ENCODE assay signal across 7 cellular contexts in genomic region chr1:202861420-202862121, GRCh38. TPM values are rescaled to one million over a fixed set of nuclear protein-coding genes. Genes with fewer than 3 reads are reported as not detected.
DNase-seq lines count a peak whose midpoint lies in the region; ATAC-seq and TF ChIP-seq lines count a peak whose summit lies in the region.

No MANE protein-coding gene starts in this region.

- ATAC-seq in HG02885 (IDR thresholded peaks at IDR 0.05; ENCODE audit: poor library complexity, unreplicated experiment), result peak; percentile 88

- H3K79me2 ChIP-seq in smooth muscle cell (ENCODE audit: low read depth), result no peaks in the 10 kb centered on the region

- H3K9ac ChIP-seq in smooth muscle cell (ENCODE audit: low read depth), result peak overlapping the region; percentile 48

- H3K4me3 ChIP-seq in coronary artery (peak overlapping the region; percentile 89), kidney epithelial cell (ENCODE audit: low read depth, low read length) (peak overlapping the region; percentile 69), smooth muscle cell (peak overlapping the region; percentile 89)

- H3K27ac ChIP-seq in coronary artery (peak overlapping the region in 1 of 2 donors; percentile 22), smooth muscle cell (ENCODE audit: low read depth) (peak overlapping the region; percentile 33)

- H4K20me1 ChIP-seq in smooth muscle cell (ENCODE audit: low read depth), result no peaks in the 10 kb centered on the region

- DNase-seq in GM13976 (ENCODE audit: low spot score) (peak; percentile 94), NCI-H2081 treated with DMSO at 0.1 percent for 48 hours (lab: John Stamatoyannopoulos, UW) (peak; percentile 74), UCSD-AML1 (lab: John Stamatoyannopoulos, UW; ENCODE audit: unreplicated experiment) (peak; percentile 91), coronary artery (ENCODE audit: low spot score) (peak; percentile 96), kidney epithelial cell (ENCODE audit: low read depth) (peak; percentile 61), smooth muscle cell (lab: John Stamatoyannopoulos, UW; ENCODE audit: unreplicated experiment) (peak; percentile 74)

- in situ Hi-C loops in GM13976 (cut with MboI; ENCODE audit: low sequenced_read_pairs, unreplicated experiment), result no loop called here

- no peaks in the 10 kb centered on the region for H3K9me3 ChIP-seq in smooth muscle cell (replicated peaks; ENCODE audit: low read depth)

- H3K36me3 ChIP-seq in kidney epithelial cell (ENCODE audit: control insufficient read depth, insufficient read depth, low read length) (no peaks in the 10 kb centered on the region), smooth muscle cell (ENCODE audit: low read depth) (no peaks in the 10 kb centered on the region)

- H2AFZ ChIP-seq in smooth muscle cell (ENCODE audit: low read depth), result peak overlapping the region; percentile 97

- TF ChIP-seq CTCF in GM13976 (IDR thresholded peaks at IDR 0.05; ENCODE audit: borderline replicate concordance, control extremely low read depth, extremely low read depth, insufficient read depth, missing control alignments) (no peak), coronary artery (IDR thresholded peaks at IDR 0.05) (no peak), kidney epithelial cell (IDR thresholded peaks at IDR 0.05; ENCODE audit: insufficient read depth, low read length, poor library complexity, severe bottlenecking) (no peak), smooth muscle cell (IDR thresholded peaks at IDR 0.05; ENCODE audit: borderline replicate concordance, insufficient read depth, poor library complexity, severe bottlenecking) (no peak)

- H3K4me2 ChIP-seq in smooth muscle cell, result peak overlapping the region; percentile 99

- H3K4me1 ChIP-seq in smooth muscle cell (ENCODE audit: low read depth), result peaks cover 5% of the 10 kb centered on the region

- WGBS in smooth muscle cell (ENCODE audit: low lambda C conversion rate), result 2% methylated on average over 44 of the region's 44 CpGs

- H3F3A ChIP-seq in smooth muscle cell (ENCODE audit: low read depth), result no peaks in the 10 kb centered on the region

- H3K27me3 ChIP-seq in kidney epithelial cell (ENCODE audit: control insufficient read depth, insufficient read depth, low read length) (no peaks in the 10 kb centered on the region), smooth muscle cell (ENCODE audit: low read depth) (no peaks in the 10 kb centered on the region)

RNA-seq across cellular contexts. Expression of gene RABIF, which starts 27.4 kb away (rescaled TPM):
- total RNA-seq in kidney epithelial cell (7.0 and 11.5 TPM in 2 replicates), smooth muscle cell (5.2 and 5.6 TPM in 2 replicates)
- polyA plus RNA-seq in smooth muscle cell, result 6.9 and 9.8 TPM in 2 replicates

RNA-seq across cellular contexts. Expression of gene PCAT6, which starts 50.8 kb away (rescaled TPM):
- total RNA-seq in kidney epithelial cell (0.48 TPM in 1 of 2 replicates, not detected in the other), smooth muscle cell (1.7 and 13.0 TPM in 2 replicates)
- 24.9 and 30.1 TPM in 2 replicates for polyA plus RNA-seq in smooth muscle cell

RNA-seq across cellular contexts. Expression of gene KDM5B, which starts 53.4 kb away (rescaled TPM):
- total RNA-seq in kidney epithelial cell (66.5 and 70.7 TPM in 2 replicates), smooth muscle cell (158 and 178 TPM in 2 replicates)
- polyA plus RNA-seq in smooth muscle cell, result 94.1 and 128 TPM in 2 replicates
